In genomic region chr7:50723888-50724287, GRCh38 we compare ENCODE assay signal across 20 cellular contexts. TPM values are rescaled to one million over a fixed set of nuclear protein-coding genes. Genes with fewer than 3 reads are reported as not detected.
"Had no signal": no experiment of that assay in that cellular context is flagged by ENCODE, and none has a peak within 500 bp of the region (broad histone marks: within the 10 kb centered on the region; RNA-seq: fewer than 3 reads in every experiment).

No MANE protein-coding gene starts in this region.

- H3K4me3 ChIP-seq: hepatocyte, lung, tibial artery had no signal

- H3K27me3 ChIP-seq: foreskin keratinocyte, hepatocyte, tibial artery had no signal

- H3K4me2 ChIP-seq: hepatocyte had no signal

- H3K27me3 Mint-ChIP-seq: activated CD4-positive, alpha-beta memory T cell treated with anti-CD3 and anti-CD28 coated beads for 36 hours; dendritic cell treated with granulocyte-macrophage colony-stimulating factor and Interleukin-4, amounts not matched to agents 40 ng/mL and 50 ng/mL, for 4 days; stimulated activated naive CD8-positive, alpha-beta T cell treated with anti-CD3 and anti-CD28 coated beads, Interleukin-15, amount 100 ng/mL, for 72 hours had no signal

- H2AFZ ChIP-seq: hepatocyte had no signal

- H3K36me3 ChIP-seq: tibial artery had no signal

- H3K4me3 Mint-ChIP-seq: activated CD4-positive, alpha-beta memory T cell treated with anti-CD3 and anti-CD28 coated beads for 36 hours; dendritic cell treated with granulocyte-macrophage colony-stimulating factor and Interleukin-4, amounts not matched to agents 40 ng/mL and 50 ng/mL, for 4 days; immature natural killer cell; stimulated activated naive CD8-positive, alpha-beta T cell treated with anti-CD3 and anti-CD28 coated beads, Interleukin-15, amount 100 ng/mL, for 72 hours had no signal

- H3K9me3 Mint-ChIP-seq: activated CD4-positive, alpha-beta memory T cell treated with anti-CD3 and anti-CD28 coated beads for 36 hours; activated naive CD8-positive, alpha-beta T cell treated with anti-CD3 and anti-CD28 coated beads, Interleukin-2, amount 10 ng/mL, durations not matched to agents 7 days and 5 days; dendritic cell treated with granulocyte-macrophage colony-stimulating factor and Interleukin-4, amounts not matched to agents 40 ng/mL and 50 ng/mL, for 4 days; naive thymus-derived CD4-positive, alpha-beta T cell; stimulated activated naive CD8-positive, alpha-beta T cell treated with anti-CD3 and anti-CD28 coated beads, Interleukin-15, amount 100 ng/mL, for 72 hours had no signal

- H3K9me3 ChIP-seq: tibial artery had no signal

- H3K4me1 ChIP-seq: foreskin keratinocyte had no signal

- H3K27ac Mint-ChIP-seq: activated CD4-positive, alpha-beta memory T cell treated with anti-CD3 and anti-CD28 coated beads for 36 hours; dendritic cell treated with granulocyte-macrophage colony-stimulating factor and Interleukin-4, amounts not matched to agents 40 ng/mL and 50 ng/mL, for 4 days; immature natural killer cell; progenitor cell of endocrine pancreas; stimulated activated naive CD8-positive, alpha-beta T cell treated with anti-CD3 and anti-CD28 coated beads, Interleukin-15, amount 100 ng/mL, for 72 hours had no signal

- H3K4me1 Mint-ChIP-seq: immature natural killer cell had no signal

- DNase-seq: activated CD4-positive, alpha-beta memory T cell treated with anti-CD3 and anti-CD28 coated beads for 36 hours; activated CD4-positive, alpha-beta T cell treated with anti-CD3 and anti-CD28 coated beads for 48 hours; activated naive CD4-positive, alpha-beta T cell treated with Interleukin-2 at 50 U/mL for 16 hours; activated naive CD8-positive, alpha-beta T cell treated with anti-CD3 and anti-CD28 coated beads, Interleukin-2, amount 10 ng/mL, durations not matched to agents 7 days and 5 days; activated T-cell treated with anti-CD3 and anti-CD28 coated beads, Interleukin-2, amount 50 U/mL, for 48 hours; effector CD4-positive, alpha-beta T cell; erythroblast; foreskin keratinocyte; immature natural killer cell; stimulated activated CD4-positive, alpha-beta T cell treated with anti-CD3 and anti-CD28 coated beads, Interleukin-4, amount 100 ng/mL, for 24 hours; stimulated activated naive CD8-positive, alpha-beta T cell treated with anti-CD3 and anti-CD28 coated beads, Interleukin-15, amount 100 ng/mL, for 72 hours; T-helper 1 cell; T-helper 9 cell; tibial artery had no signal

- ATAC-seq: foreskin keratinocyte, left lobe of liver had no signal

- H3K27ac ChIP-seq: foreskin keratinocyte, hepatocyte, tibial artery had no signal

- H3K36me3 Mint-ChIP-seq: activated CD4-positive, alpha-beta memory T cell treated with anti-CD3 and anti-CD28 coated beads for 36 hours; activated naive CD8-positive, alpha-beta T cell treated with anti-CD3 and anti-CD28 coated beads, Interleukin-2, amount 10 ng/mL, durations not matched to agents 7 days and 5 days; immature natural killer cell had no signal

RNA-seq across cellular contexts. Expression of gene GRB10, which starts 58.8 kb away (rescaled TPM):
- polyA plus RNA-seq: immature natural killer cell had no signal
